8 cellular contexts compared by ENCODE assay signal in genomic region chr14:92951912-92952471, GRCh38. TPM values are rescaled to one million over a fixed set of nuclear protein-coding genes. Genes with fewer than 3 reads are reported as not detected.
DNase-seq lines count a peak whose midpoint lies in the region; ATAC-seq and TF ChIP-seq lines count a peak whose summit lies in the region.

No MANE protein-coding gene starts in this region.

- DNase-seq in GDM1 (lab: John Stamatoyannopoulos, UW) (peak; percentile 43), HFFc6 (peak; percentile 38), NCI-H128 (lab: John Stamatoyannopoulos, UW; ENCODE audit: unreplicated experiment) (peak; percentile 62), UCSD-AML1 (lab: John Stamatoyannopoulos, UW; ENCODE audit: unreplicated experiment) (peak; percentile 76), body of pancreas (peak; percentile 78 to 88 (median 82)), iPS DF 6.9 (ENCODE audit: low read depth, low spot score) (peak; percentile 50), GF-D8 (lab: John Stamatoyannopoulos, UW) (no peak)
- peak; percentile 81 for DNase-seq in stimulated activated CD4-positive, alpha-beta T cell treated with anti-CD3 and anti-CD28 coated beads, Interleukin-12 subunit alpha, Interleukin-12 subunit beta, amount 100 ng/mL, for 4 hours

- peaks cover 2% of the 10 kb centered on the region for H3K27me3 Mint-ChIP-seq in HFFc6 (ENCODE audit: insufficient read depth)

- H3K27me3 ChIP-seq in body of pancreas (no peaks in the 10 kb centered on the region), iPS DF 6.9 (ENCODE audit: control insufficient read depth, insufficient read depth, low read length) (no peaks in the 10 kb centered on the region)

- no peaks in the 10 kb centered on the region for H3K4me1 Mint-ChIP-seq in HFFc6 (ENCODE audit: low read depth)

- H3K4me1 ChIP-seq in body of pancreas, result no peaks in the 10 kb centered on the region
- H3K4me1 ChIP-seq in iPS DF 6.9 (ENCODE audit: control insufficient read depth, insufficient read depth, low read length), result no peaks in the 10 kb centered on the region; the same call in 1 of the 2 replicates

- H3K36me3 ChIP-seq in body of pancreas (replicated peaks in 1 of 2; ENCODE audit: insufficient read depth in 1 of 2, low read depth in 2 of 2), result peaks cover 0 to 11% of the 10 kb centered on the region in 2 donors
- peaks cover 2% of the 10 kb centered on the region; the same call in 1 of the 2 replicates for H3K36me3 ChIP-seq in iPS DF 6.9 (ENCODE audit: control insufficient read depth, insufficient read depth, low read length)

- TF ChIP-seq CTCF in HFFc6 (IDR thresholded peaks at IDR 0.05) (peak; percentile 99), body of pancreas (IDR thresholded peaks at IDR 0.05) (peak; percentile 92 to 99 (median 93))

- no peak overlapping the region for H3K4me3 Mint-ChIP-seq in HFFc6

- no peak overlapping the region for H3K27ac ChIP-seq in body of pancreas
- no peak overlapping the region for H3K27ac ChIP-seq in iPS DF 6.9 (ENCODE audit: low read length)

- H3K36me3 Mint-ChIP-seq in HFFc6 (ENCODE audit: low read depth), result no peaks in the 10 kb centered on the region

- WGBS in body of pancreas, 2 donors, result 16 to 21% methylated on average over 15 to 18 of the region's 18 CpGs
- no CpG with 5 or more reads among the region's 18 CpGs for WGBS in iPS DF 6.9 (ENCODE audit: insufficient coverage, insufficient read length)

- intact Hi-C loops in body of pancreas (cut with DNase I), result loop anchor here (10.0 kb wide), 1 partner anchor 193 kb away; no protein-coding TSS in a partner anchor

- H3K4me3 ChIP-seq in body of pancreas (no peak overlapping the region), iPS DF 6.9 (ENCODE audit: low read length) (no peak overlapping the region)

- H3K9me3 Mint-ChIP-seq in HFFc6, result no peaks in the 10 kb centered on the region

- H3K9me3 ChIP-seq in body of pancreas (no peaks in the 10 kb centered on the region), iPS DF 6.9 (ENCODE audit: control insufficient read depth, insufficient read depth, low read length) (no peaks in the 10 kb centered on the region)

- H3K27ac Mint-ChIP-seq in HFFc6, result no peak overlapping the region

- ATAC-seq in body of pancreas, result peak; percentile 90

- TF ChIP-seq POLR2A in body of pancreas (IDR thresholded peaks at IDR 0.05), result no peak

RNA-seq across cellular contexts. Expression of gene CHGA, which starts 29.0 kb away (rescaled TPM):
- not detected for total RNA-seq in HFFc6 (2021; fragmentation: NEBNext Ultra II Directional; extraction: Animal tissue kit (Norgen Biotek cat#: 25700))
- total RNA-seq in body of pancreas, result 10 to 100 TPM; 69.5 to 80.1 TPM

Comparison
In these comparisons a context has a peak if more than half of its experiments do, and no peak if none do; other contexts are left out.
1. RNA of gene CHGA, which starts 29.0 kb away (total RNA-seq): 69.5 to 80.1 TPM in body of pancreas; not detected in HFFc6; every median in the first group is over 10 times any median in the second.